In the genomic region with DNA sequence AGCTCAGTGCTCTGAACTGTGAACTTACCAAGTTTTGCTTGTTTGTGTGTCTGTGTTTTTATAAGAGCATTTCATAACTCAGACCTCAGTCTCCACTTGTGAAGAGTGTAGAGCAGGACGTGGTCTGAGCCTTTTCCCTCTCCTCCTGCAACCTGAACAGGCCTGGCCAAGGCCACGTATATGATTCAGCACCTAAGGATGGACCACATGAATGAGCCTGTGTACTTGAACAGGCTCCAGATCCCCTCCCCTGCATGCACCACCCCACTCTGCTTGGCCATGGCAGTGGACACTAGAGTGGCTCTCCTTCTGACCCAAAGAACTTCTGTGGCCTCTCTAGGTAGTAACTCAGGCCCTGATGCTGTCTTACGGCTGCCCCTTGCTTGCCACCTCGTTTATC, we compare ENCODE assay signal across 18 cellular contexts.
DNase-seq lines count a peak whose midpoint lies in the region; ATAC-seq and TF ChIP-seq lines count a peak whose summit lies in the region.
"Had no signal": no experiment of that assay in that cellular context is flagged by ENCODE, and none has a peak within 500 bp of the region (broad histone marks: within the 10 kb centered on the region; RNA-seq: fewer than 3 reads in every experiment).

No MANE protein-coding gene starts in this region.

- no peaks in the 10 kb centered on the region for H3K9me3 ChIP-seq in sigmoid colon
- H3K9me3 ChIP-seq in smooth muscle cell (replicated peaks; ENCODE audit: low read depth): no peaks in the 10 kb centered on the region
- H3K9me3 ChIP-seq: BLaER1, HAP-1 had no signal

- H3K4me1 Mint-ChIP-seq in stimulated activated naive CD8-positive, alpha-beta T cell treated with anti-CD3 and anti-CD28 coated beads, Interleukin-15, amount 100 ng/mL, for 72 hours: no peaks in the 10 kb centered on the region

- no peaks in the 10 kb centered on the region for H3K9me3 Mint-ChIP-seq in stimulated activated naive CD8-positive, alpha-beta T cell treated with anti-CD3 and anti-CD28 coated beads, Interleukin-15, amount 100 ng/mL, for 72 hours
- H3K9me3 Mint-ChIP-seq: CD8-positive, alpha-beta T cell had no signal

- 57 to 72% methylated on average over 4 of the region's 4 CpGs for WGBS in sigmoid colon, 2 donors
- WGBS in smooth muscle cell (ENCODE audit: low lambda C conversion rate): 73% methylated on average over 4 of the region's 4 CpGs

- H3K79me2 ChIP-seq in smooth muscle cell (ENCODE audit: low read depth): no peaks in the 10 kb centered on the region

- TF ChIP-seq EP300 in sigmoid colon (IDR thresholded peaks at IDR 0.05): no peak

- H3K27ac Mint-ChIP-seq in stimulated activated naive CD8-positive, alpha-beta T cell treated with anti-CD3 and anti-CD28 coated beads, Interleukin-15, amount 100 ng/mL, for 72 hours: peak overlapping the region; percentile 8 to 91
- H3K27ac Mint-ChIP-seq: CD8-positive, alpha-beta T cell had no signal

- H3K27ac ChIP-seq in sigmoid colon: no peak overlapping the region
- no peak overlapping the region for H3K27ac ChIP-seq in smooth muscle cell (ENCODE audit: low read depth)
- H3K27ac ChIP-seq: BLaER1, HL-60 had no signal

- H3K27me3 ChIP-seq in sigmoid colon: no peaks in the 10 kb centered on the region
- H3K27me3 ChIP-seq in smooth muscle cell (ENCODE audit: low read depth): peaks cover 18% of the 10 kb centered on the region
- H3K27me3 ChIP-seq: BLaER1 had no signal

- no peak overlapping the region for H3K4me2 ChIP-seq in smooth muscle cell
- H3K4me2 ChIP-seq: BLaER1 had no signal

- H3K4me3 ChIP-seq in choroid plexus epithelial cell (ENCODE audit: low read depth, low read length) (no peak overlapping the region), sigmoid colon (no peak overlapping the region), smooth muscle cell (no peak overlapping the region)
- H3K4me3 ChIP-seq: BLaER1, HAP-1 had no signal

- no peaks in the 10 kb centered on the region for H4K20me1 ChIP-seq in smooth muscle cell (ENCODE audit: low read depth)
- H4K20me1 ChIP-seq: BLaER1 had no signal

- intact Hi-C loops in sigmoid colon (cut with DNase I): no loop called here

- H3K36me3 ChIP-seq in sigmoid colon (no peaks in the 10 kb centered on the region), smooth muscle cell (ENCODE audit: low read depth) (no peaks in the 10 kb centered on the region)
- H3K36me3 ChIP-seq: BLaER1, HAP-1 had no signal

- TF ChIP-seq CTCF in choroid plexus epithelial cell (conservative IDR thresholded peaks at IDR 0.05; ENCODE audit: low read depth, low read length) (no peak), sigmoid colon (IDR thresholded peaks at IDR 0.05) (no peak), smooth muscle cell (IDR thresholded peaks at IDR 0.05; ENCODE audit: borderline replicate concordance, insufficient read depth, poor library complexity, severe bottlenecking) (no peak)

- H2AFZ ChIP-seq in smooth muscle cell (ENCODE audit: low read depth): no peak overlapping the region

- ATAC-seq in stimulated activated naive CD8-positive, alpha-beta T cell treated with anti-CD3 and anti-CD28 coated beads, Interleukin-15, amount 100 ng/mL, for 72 hours: no peak
- no peak for ATAC-seq in stimulated activated naive CD8-positive, alpha-beta T cell treated with anti-CD3 and anti-CD28 coated beads, Interleukin-15, Interleukin-2, amounts not matched to agents 100 U/mL and 50 U/mL, for 24 hours
- ATAC-seq: CD8-positive, alpha-beta T cell; Panc1 had no signal

- no peak for DNase-seq in stimulated activated naive CD8-positive, alpha-beta T cell treated with anti-CD3 and anti-CD28 coated beads, Interleukin-15, amount 100 ng/mL, for 72 hours
- no peak for DNase-seq in stimulated activated naive CD8-positive, alpha-beta T cell treated with anti-CD3 and anti-CD28 coated beads, Interleukin-15, Interleukin-2, amounts not matched to agents 100 U/mL and 50 U/mL, for 24 hours
- peak; percentile 9 for DNase-seq in choroid plexus epithelial cell (ENCODE audit: low read depth)
- peak; percentile 17 for DNase-seq in kidney tubule cell (ENCODE audit: low spot score)
- DNase-seq in sigmoid colon: no peak
- no peak for DNase-seq in smooth muscle cell (lab: John Stamatoyannopoulos, UW; ENCODE audit: unreplicated experiment)
- no peak for DNase-seq in NCI-H2227 treated with DMSO at 0.1 percent for 48 hours (lab: John Stamatoyannopoulos, UW)
- DNase-seq in T1000 (lab: John Stamatoyannopoulos, UW): no peak
- DNase-seq: CD8-positive, alpha-beta T cell; DMS79; NCI-H1417 treated with DMSO at 0.1 percent for 48 hours; NCI-H1930; NCI-H2171; Right ventricle myocardium superior had no signal

- H3K9ac ChIP-seq in smooth muscle cell (ENCODE audit: low read depth): no peak overlapping the region
- H3K9ac ChIP-seq: BLaER1 had no signal

- H3K4me3 Mint-ChIP-seq in stimulated activated naive CD8-positive, alpha-beta T cell treated with anti-CD3 and anti-CD28 coated beads, Interleukin-15, amount 100 ng/mL, for 72 hours: no peak overlapping the region
- H3K4me3 Mint-ChIP-seq: CD8-positive, alpha-beta T cell had no signal

- no peaks in the 10 kb centered on the region for H3F3A ChIP-seq in smooth muscle cell (ENCODE audit: low read depth)

- no peak for TF ChIP-seq POLR2A in sigmoid colon (IDR thresholded peaks at IDR 0.05)

- H3K27me3 Mint-ChIP-seq in stimulated activated naive CD8-positive, alpha-beta T cell treated with anti-CD3 and anti-CD28 coated beads, Interleukin-15, amount 100 ng/mL, for 72 hours: peaks cover 13% of the 10 kb centered on the region

- H3K4me1 ChIP-seq in sigmoid colon: no peaks in the 10 kb centered on the region
- H3K4me1 ChIP-seq in smooth muscle cell (ENCODE audit: low read depth): no peaks in the 10 kb centered on the region
- H3K4me1 ChIP-seq: HAP-1 had no signal

Comparison
In these comparisons a context has a peak if more than half of its experiments do, and no peak if none do; other contexts are left out.
1. DNase-seq: peak in choroid plexus epithelial cell (single experiment) and kidney tubule cell (single experiment); none in stimulated activated naive CD8-positive, alpha-beta T cell treated with anti-CD3 and anti-CD28 coated beads, Interleukin-15, amount 100 ng/mL, for 72 hours (0 of 2), stimulated activated naive CD8-positive, alpha-beta T cell treated with anti-CD3 and anti-CD28 coated beads, Interleukin-15, Interleukin-2, amounts not matched to agents 100 U/mL and 50 U/mL, for 24 hours (single experiment), sigmoid colon (single experiment), smooth muscle cell (single experiment), NCI-H2227 treated with DMSO at 0.1 percent for 48 hours (single experiment) and T1000 (single experiment).